ENCODE assay signal across 8 cellular contexts in the genomic region with DNA sequence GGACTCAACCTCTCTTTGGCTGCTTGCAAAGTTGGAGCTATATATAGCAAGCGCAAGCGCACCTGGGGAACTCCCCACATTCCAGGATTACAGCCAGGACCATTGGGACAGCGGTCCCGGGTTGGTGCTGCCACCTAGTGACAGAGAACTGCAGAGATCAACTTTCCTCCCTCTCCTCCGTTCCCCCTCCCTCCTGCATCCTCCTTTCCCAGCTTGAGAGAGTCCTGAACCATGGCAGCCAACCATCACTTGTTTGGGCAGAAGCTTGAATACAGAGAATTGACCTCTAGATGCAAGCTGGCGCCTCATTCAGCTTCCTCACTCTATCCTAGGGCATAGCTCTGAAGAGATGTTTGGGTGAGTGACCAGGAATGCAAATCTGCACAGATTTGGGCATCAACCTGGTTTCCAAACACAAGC.
DNase-seq lines count a peak whose midpoint lies in the region; ATAC-seq and TF ChIP-seq lines count a peak whose summit lies in the region.

No MANE protein-coding gene starts in this region.

- H3K27ac Mint-ChIP-seq in activated T-cell treated with anti-CD3 and anti-CD28 coated beads, Interleukin-2, amount 50 U/mL, for 24 hours = peak overlapping the region; percentile 99
- H3K27ac Mint-ChIP-seq in nephron = no peak overlapping the region

- H3K4me1 Mint-ChIP-seq in activated T-cell treated with anti-CD3 and anti-CD28 coated beads, Interleukin-2, amount 50 U/mL, for 24 hours (ENCODE audit: low read depth) = peaks cover 83% of the 10 kb centered on the region
- no peaks in the 10 kb centered on the region for H3K4me1 Mint-ChIP-seq in nephron

- TF ChIP-seq CTCF in fibroblast of pulmonary artery (IDR thresholded peaks at IDR 0.05; ENCODE audit: low read length, missing control alignments) = peak; percentile 92
- peak; percentile 71 to 89 (median 83) for TF ChIP-seq CTCF in nephron (IDR thresholded peaks at IDR 0.05; ENCODE audit: unreplicated experiment in 3 of 3)

- peaks cover 5% of the 10 kb centered on the region for H3K36me3 Mint-ChIP-seq in activated T-cell treated with anti-CD3 and anti-CD28 coated beads, Interleukin-2, amount 50 U/mL, for 24 hours (ENCODE audit: low read depth)
- no peaks in the 10 kb centered on the region for H3K36me3 Mint-ChIP-seq in nephron (ENCODE audit: low read depth)

- peak; percentile 56 for ATAC-seq in HG03432 (IDR thresholded peaks at IDR 0.05; ENCODE audit: unreplicated experiment)
- ATAC-seq in GM19324 (IDR thresholded peaks at IDR 0.05; ENCODE audit: low FRiP score, unreplicated experiment) = no peak

- H3K9me3 Mint-ChIP-seq in activated T-cell treated with anti-CD3 and anti-CD28 coated beads, Interleukin-2, amount 50 U/mL, for 24 hours = no peaks in the 10 kb centered on the region
- no peaks in the 10 kb centered on the region for H3K9me3 Mint-ChIP-seq in nephron

- H3K27me3 Mint-ChIP-seq in activated T-cell treated with anti-CD3 and anti-CD28 coated beads, Interleukin-2, amount 50 U/mL, for 24 hours = no peaks in the 10 kb centered on the region
- peaks cover 35% of the 10 kb centered on the region for H3K27me3 Mint-ChIP-seq in nephron (ENCODE audit: low read depth)

- DNase-seq in EH (ENCODE audit: low read depth) = peak; percentile 66
- DNase-seq in NCI-H748 (lab: John Stamatoyannopoulos, UW; ENCODE audit: unreplicated experiment) = peak; percentile 68
- peak; percentile 65 for DNase-seq in activated T-cell treated with anti-CD3 and anti-CD28 coated beads, Interleukin-2, amount 50 U/mL, for 24 hours
- DNase-seq in fibroblast of pulmonary artery (ENCODE audit: low read depth) = peak; percentile 88
- no peak for DNase-seq in cerebellar nuclear complex (lab: John Stamatoyannopoulos, UW)

- no peak overlapping the region for H3K4me3 ChIP-seq in fibroblast of pulmonary artery (replicated peaks; ENCODE audit: low read depth, low read length)

- peak overlapping the region; percentile 45 for H3K4me3 Mint-ChIP-seq in activated T-cell treated with anti-CD3 and anti-CD28 coated beads, Interleukin-2, amount 50 U/mL, for 24 hours
- no peak overlapping the region for H3K4me3 Mint-ChIP-seq in nephron

Comparison
In these comparisons a context has a peak if more than half of its experiments do, and no peak if none do; other contexts are left out.
1. DNase-seq: peak in EH (single experiment), NCI-H748 (single experiment), activated T-cell treated with anti-CD3 and anti-CD28 coated beads, Interleukin-2, amount 50 U/mL, for 24 hours (single experiment) and fibroblast of pulmonary artery (single experiment); none in cerebellar nuclear complex (0 of 2).